11 cellular contexts compared by ENCODE assay signal in the genomic region with DNA sequence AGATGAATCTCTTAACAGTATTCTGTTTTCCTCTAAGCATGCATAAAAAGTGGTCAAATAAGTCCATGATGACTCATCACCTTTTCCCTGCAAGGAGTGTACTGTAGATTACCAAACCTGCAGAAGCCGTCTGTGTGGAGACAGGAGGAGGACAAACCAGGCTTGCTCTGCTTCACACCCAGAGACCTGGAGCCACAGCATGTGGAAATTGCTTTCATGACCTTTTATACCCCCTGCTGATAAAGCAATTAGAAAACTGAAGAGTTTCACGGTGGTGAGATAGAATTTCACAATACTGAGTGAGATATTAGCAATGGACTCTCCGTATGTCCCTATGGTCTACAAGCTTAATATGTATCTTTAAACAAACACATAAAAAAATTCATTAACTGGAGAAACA. TPM values are rescaled to one million over a fixed set of nuclear protein-coding genes. Genes with fewer than 3 reads are reported as not detected.
DNase-seq lines count a peak whose midpoint lies in the region; ATAC-seq, FAIRE-seq and TF ChIP-seq lines count a peak whose summit lies in the region.
"Had no signal": no experiment of that assay in that cellular context is flagged by ENCODE, and none has a peak within 500 bp of the region (broad histone marks: within the 10 kb centered on the region; RNA-seq: fewer than 3 reads in every experiment).

No MANE protein-coding gene starts in this region.

- H3K9ac ChIP-seq in endothelial cell of umbilical vein (replicated peaks; ENCODE audit: extremely low read depth, insufficient read depth, low read length) = no peak overlapping the region

- no peaks in the 10 kb centered on the region for H3K27me3 Mint-ChIP-seq in effector memory CD8-positive, alpha-beta T cell
- H3K27me3 Mint-ChIP-seq: activated CD4-positive, alpha-beta memory T cell treated with anti-CD3 and anti-CD28 coated beads for 36 hours; naive B cell had no signal

- dilution Hi-C loops in endothelial cell of umbilical vein (cut with MboI; ENCODE audit: extremely low pct_ligation_motif_present, low sequenced_read_pairs) = no loop called here

- no peaks in the 10 kb centered on the region for H4K20me1 ChIP-seq in endothelial cell of umbilical vein (replicated peaks; ENCODE audit: control insufficient read depth, extremely low read depth, insufficient read depth, low read length)

- TF ChIP-seq CTCF in endothelial cell of umbilical vein (IDR thresholded peaks at IDR 0.05; ENCODE audit: extremely low read depth in 1 of 2, insufficient read depth in 1 of 2, low read depth in 1 of 2, low read length in 2 of 2) (no peak), prostate gland (IDR thresholded peaks at IDR 0.05) (no peak), ascending aorta (IDR thresholded peaks at IDR 0.05) (no peak)

- H3K9me3 ChIP-seq in endothelial cell of umbilical vein (replicated peaks; ENCODE audit: control insufficient read depth, insufficient read depth, low read length) = no peaks in the 10 kb centered on the region
- H3K9me3 ChIP-seq in prostate gland = no peaks in the 10 kb centered on the region
- H3K9me3 ChIP-seq in ascending aorta = no peaks in the 10 kb centered on the region

- DNase-seq in NCI-H748 (lab: John Stamatoyannopoulos, UW; ENCODE audit: unreplicated experiment) = peak; percentile 6
- DNase-seq in NCI-H748 treated with DMSO at 0.1 percent for 48 hours (lab: John Stamatoyannopoulos, UW) = no peak
- peak; percentile 29 for DNase-seq in NCI-H146 treated with DMSO at 0.1 percent for 48 hours (lab: John Stamatoyannopoulos, UW; ENCODE audit: unreplicated experiment)
- DNase-seq in endothelial cell of umbilical vein (ENCODE audit: low read depth, low spot score) = peak; percentile 56
- peak; percentile 21 for DNase-seq in prostate gland (ENCODE audit: low spot score)
- DNase-seq in effector memory CD8-positive, alpha-beta T cell = no peak
- no peak for DNase-seq in ascending aorta (ENCODE audit: low spot score in 2 of 2)
- DNase-seq: activated CD4-positive, alpha-beta memory T cell treated with anti-CD3 and anti-CD28 coated beads for 36 hours; naive B cell had no signal

- FAIRE-seq in endothelial cell of umbilical vein (lab: Jason Lieb, UNC) = peak; percentile 94

- no peaks in the 10 kb centered on the region for H3K79me2 ChIP-seq in endothelial cell of umbilical vein (ENCODE audit: control insufficient read depth, insufficient read depth, low read length)

- H3K27ac ChIP-seq in endothelial cell of umbilical vein (ENCODE audit: insufficient read depth, low read depth, low read length) = no peak overlapping the region
- no peak overlapping the region for H3K27ac ChIP-seq in prostate gland
- no peak overlapping the region for H3K27ac ChIP-seq in ascending aorta

- no peaks in the 10 kb centered on the region for H3K9me1 ChIP-seq in endothelial cell of umbilical vein (replicated peaks; ENCODE audit: control insufficient read depth, extremely low read depth, insufficient read depth, low read length)

- H3K9me3 Mint-ChIP-seq in effector memory CD8-positive, alpha-beta T cell = no peaks in the 10 kb centered on the region
- H3K9me3 Mint-ChIP-seq: activated CD4-positive, alpha-beta memory T cell treated with anti-CD3 and anti-CD28 coated beads for 36 hours; naive B cell had no signal

- WGBS in prostate gland = 42% methylated on average over 3 of the region's 3 CpGs

- no peak overlapping the region for H3K4me3 Mint-ChIP-seq in effector memory CD8-positive, alpha-beta T cell
- H3K4me3 Mint-ChIP-seq: activated CD4-positive, alpha-beta memory T cell treated with anti-CD3 and anti-CD28 coated beads for 36 hours; naive B cell had no signal

- no peak overlapping the region for H2AFZ ChIP-seq in endothelial cell of umbilical vein (ENCODE audit: low read depth, low read length)

- peak overlapping the region; percentile 8 for H3K4me2 ChIP-seq in endothelial cell of umbilical vein (ENCODE audit: insufficient read depth, low read length)

- CTCF ChIA-PET in endothelial cell of umbilical vein (lab: Charles Lee) = interaction anchor here (1.7 kb wide), 1 partner anchor 34 kb away, joined by 6 read pairs; no protein-coding TSS in a partner anchor

- no peaks in the 10 kb centered on the region for H3K4me1 Mint-ChIP-seq in effector memory CD8-positive, alpha-beta T cell (ENCODE audit: low read depth in 2 of 2)
- H3K4me1 Mint-ChIP-seq: naive B cell had no signal

- intact Hi-C loops in endothelial cell of umbilical vein (cut with micrococcal nuclease) = loop anchor here (1.0 kb wide), 1 partner anchor 13 kb away; the partner anchor contains the start of gene DFFA
- intact Hi-C loops in prostate gland (cut with DNase I) = no loop called here
- intact Hi-C loops in ascending aorta (cut with DNase I) = no loop called here

- peaks cover 26% of the 10 kb centered on the region for H3K36me3 Mint-ChIP-seq in effector memory CD8-positive, alpha-beta T cell (ENCODE audit: insufficient read depth)

- no peak for ATAC-seq in HG03354 (IDR thresholded peaks at IDR 0.05; ENCODE audit: poor library complexity, severe bottlenecking, unreplicated experiment)
- no peak for ATAC-seq in effector memory CD8-positive, alpha-beta T cell (replicated peaks)

- H3K27ac Mint-ChIP-seq in effector memory CD8-positive, alpha-beta T cell = no peak overlapping the region
- H3K27ac Mint-ChIP-seq: activated CD4-positive, alpha-beta memory T cell treated with anti-CD3 and anti-CD28 coated beads for 36 hours had no signal

- H3K4me3 ChIP-seq in endothelial cell of umbilical vein (replicated peaks in 1 of 3; ENCODE audit: insufficient read depth in 1 of 3, low read depth in 1 of 3, low read length in 3 of 3) (no peak overlapping the region), prostate gland (no peak overlapping the region), ascending aorta (no peak overlapping the region)
- H3K4me3 ChIP-seq: BLaER1 treated with 17β-estradiol and CSF1 and Interleukin-3, amounts not matched to agents 10 nM and 100 nM had no signal

- peaks cover 3 to 17% of the 10 kb centered on the region in 2 experiments for H3K36me3 ChIP-seq in endothelial cell of umbilical vein (ENCODE audit: control insufficient read depth in 2 of 2, extremely low read depth in 1 of 2, insufficient read depth in 2 of 2, low read length in 2 of 2)
- peaks cover 0 to 4% of the 10 kb centered on the region in 2 donors for H3K36me3 ChIP-seq in prostate gland
- peaks cover 31 to 40% of the 10 kb centered on the region in 2 donors for H3K36me3 ChIP-seq in ascending aorta

- BruUV-seq in endothelial cell of umbilical vein (replicated peaks; lab: Mats Ljungman, UMichigan) = no TSS peak

- H3K27me3 ChIP-seq in endothelial cell of umbilical vein (ENCODE audit: control insufficient read depth in 2 of 2, insufficient read depth in 2 of 2, low read length in 2 of 2) = no peaks in the 10 kb centered on the region
- H3K27me3 ChIP-seq in prostate gland (replicated peaks; ENCODE audit: insufficient read depth) = no peaks in the 10 kb centered on the region
- H3K27me3 ChIP-seq in ascending aorta = no peaks in the 10 kb centered on the region
- H3K27me3 ChIP-seq: BLaER1 treated with 17β-estradiol and CSF1 and Interleukin-3, amounts not matched to agents 10 nM and 100 nM had no signal

- POLR2A ChIA-PET in endothelial cell of umbilical vein (lab: Charles Lee) = no interaction called here

- H3K4me1 ChIP-seq in endothelial cell of umbilical vein (ENCODE audit: control insufficient read depth, extremely low read depth, insufficient read depth, low read length) (peaks cover 20% of the 10 kb centered on the region), prostate gland (replicated peaks) (no peaks in the 10 kb centered on the region), ascending aorta (no peaks in the 10 kb centered on the region)

- TF ChIP-seq POLR2A in endothelial cell of umbilical vein (IDR thresholded peaks at IDR 0.05; ENCODE audit: low read depth, low read length) (no peak), prostate gland (IDR thresholded peaks at IDR 0.05) (no peak)

RNA-seq across cellular contexts. Expression of gene CORT, which starts 9.4 kb away (rescaled TPM):
- total RNA-seq in endothelial cell of umbilical vein (not detected in 2 replicates), prostate gland (1 to 10 TPM; 1.1 to 1.4 TPM), ascending aorta (not detected)
- 0.11 TPM in 1 of 2 replicates, not detected in the other for polyA plus RNA-seq in endothelial cell of umbilical vein
- polyA plus RNA-seq in endothelial cell of umbilical vein (2011; cell fraction: cytosol; rRNA removed) = 0.14 and 0.18 TPM in 2 replicates
- 0.51 and 0.69 TPM in 2 replicates for polyA plus RNA-seq in endothelial cell of umbilical vein (2011; cell fraction: nucleus; rRNA removed)
- not detected in 2 replicates for polyA plus RNA-seq in endothelial cell of umbilical vein (2012)
- not detected in 2 replicates for polyA minus RNA-seq in endothelial cell of umbilical vein
- polyA minus RNA-seq in endothelial cell of umbilical vein (2011; cell fraction: cytosol; rRNA and poly(A)+ RNA removed) = not detected
- polyA minus RNA-seq in endothelial cell of umbilical vein (2011; cell fraction: nucleus; rRNA and poly(A)+ RNA removed) = 0.87 TPM in 1 of 2 replicates, not detected in the other

RNA-seq across cellular contexts. Expression of gene DFFA, which starts 13.1 kb away (rescaled TPM):
- 44.5 and 45.9 TPM in 2 replicates for total RNA-seq in endothelial cell of umbilical vein
- polyA plus RNA-seq in endothelial cell of umbilical vein = 21.0 and 30.0 TPM in 2 replicates
- polyA plus RNA-seq in endothelial cell of umbilical vein (2011; cell fraction: cytosol; rRNA removed) = 30.1 and 35.7 TPM in 2 replicates
- 16.9 and 17.5 TPM in 2 replicates for polyA plus RNA-seq in endothelial cell of umbilical vein (2011; cell fraction: nucleus; rRNA removed)
- polyA plus RNA-seq in endothelial cell of umbilical vein (2012) = 35.6 and 39.8 TPM in 2 replicates
- 50.9 and 54.5 TPM in 2 replicates for polyA minus RNA-seq in endothelial cell of umbilical vein
- 19.4 TPM for polyA minus RNA-seq in endothelial cell of umbilical vein (2011; cell fraction: cytosol; rRNA and poly(A)+ RNA removed)
- 8.4 and 10.9 TPM in 2 replicates for polyA minus RNA-seq in endothelial cell of umbilical vein (2011; cell fraction: nucleus; rRNA and poly(A)+ RNA removed)
- 10 to 100 TPM; 24.8 to 35.5 TPM for total RNA-seq in prostate gland
- 11.8 TPM for total RNA-seq in ascending aorta

RNA-seq across cellular contexts. Expression of gene PEX14, which starts 15.6 kb away (rescaled TPM):
- total RNA-seq in endothelial cell of umbilical vein (22.8 and 26.5 TPM in 2 replicates), prostate gland (10 to 100 TPM; 26.1 to 34.7 TPM), ascending aorta (10.6 TPM)
- polyA plus RNA-seq in endothelial cell of umbilical vein = 19.5 and 20.1 TPM in 2 replicates
- polyA plus RNA-seq in endothelial cell of umbilical vein (2011; cell fraction: cytosol; rRNA removed) = 11.0 and 15.8 TPM in 2 replicates
- 21.3 and 21.7 TPM in 2 replicates for polyA plus RNA-seq in endothelial cell of umbilical vein (2011; cell fraction: nucleus; rRNA removed)
- polyA plus RNA-seq in endothelial cell of umbilical vein (2012) = 15.3 and 18.1 TPM in 2 replicates
- polyA minus RNA-seq in endothelial cell of umbilical vein = 9.4 and 18.6 TPM in 2 replicates
- polyA minus RNA-seq in endothelial cell of umbilical vein (2011; cell fraction: cytosol; rRNA and poly(A)+ RNA removed) = 5.4 TPM
- polyA minus RNA-seq in endothelial cell of umbilical vein (2011; cell fraction: nucleus; rRNA and poly(A)+ RNA removed) = 10.7 and 22.7 TPM in 2 replicates

RNA-seq across cellular contexts. Expression of gene CENPS, which starts 29.0 kb away (rescaled TPM):
- total RNA-seq in endothelial cell of umbilical vein = 16.2 and 17.0 TPM in 2 replicates
- polyA plus RNA-seq in endothelial cell of umbilical vein = 8.7 and 10.2 TPM in 2 replicates
- polyA plus RNA-seq in endothelial cell of umbilical vein (2011; cell fraction: cytosol; rRNA removed) = 9.0 and 11.3 TPM in 2 replicates
- 4.8 and 5.6 TPM in 2 replicates for polyA plus RNA-seq in endothelial cell of umbilical vein (2011; cell fraction: nucleus; rRNA removed)
- 12.6 and 17.0 TPM in 2 replicates for polyA plus RNA-seq in endothelial cell of umbilical vein (2012)
- 1.0 and 1.2 TPM in 2 replicates for polyA minus RNA-seq in endothelial cell of umbilical vein
- polyA minus RNA-seq in endothelial cell of umbilical vein (2011; cell fraction: cytosol; rRNA and poly(A)+ RNA removed) = 9.5 TPM
- 3.4 and 10.4 TPM in 2 replicates for polyA minus RNA-seq in endothelial cell of umbilical vein (2011; cell fraction: nucleus; rRNA and poly(A)+ RNA removed)
- 10 to 100 TPM; 21.8 to 34.8 TPM for total RNA-seq in prostate gland
- total RNA-seq in ascending aorta = not detected

Comparison
In these comparisons a context has a peak if more than half of its experiments do, and no peak if none do; other contexts are left out.
1. DNase-seq: peak in NCI-H748 (single experiment), NCI-H146 treated with DMSO at 0.1 percent for 48 hours (single experiment), endothelial cell of umbilical vein (single experiment) and prostate gland (single experiment); none in NCI-H748 treated with DMSO at 0.1 percent for 48 hours (single experiment), effector memory CD8-positive, alpha-beta T cell (0 of 3) and ascending aorta (0 of 2).